8 cellular contexts compared by ENCODE assay signal in the genomic region with DNA sequence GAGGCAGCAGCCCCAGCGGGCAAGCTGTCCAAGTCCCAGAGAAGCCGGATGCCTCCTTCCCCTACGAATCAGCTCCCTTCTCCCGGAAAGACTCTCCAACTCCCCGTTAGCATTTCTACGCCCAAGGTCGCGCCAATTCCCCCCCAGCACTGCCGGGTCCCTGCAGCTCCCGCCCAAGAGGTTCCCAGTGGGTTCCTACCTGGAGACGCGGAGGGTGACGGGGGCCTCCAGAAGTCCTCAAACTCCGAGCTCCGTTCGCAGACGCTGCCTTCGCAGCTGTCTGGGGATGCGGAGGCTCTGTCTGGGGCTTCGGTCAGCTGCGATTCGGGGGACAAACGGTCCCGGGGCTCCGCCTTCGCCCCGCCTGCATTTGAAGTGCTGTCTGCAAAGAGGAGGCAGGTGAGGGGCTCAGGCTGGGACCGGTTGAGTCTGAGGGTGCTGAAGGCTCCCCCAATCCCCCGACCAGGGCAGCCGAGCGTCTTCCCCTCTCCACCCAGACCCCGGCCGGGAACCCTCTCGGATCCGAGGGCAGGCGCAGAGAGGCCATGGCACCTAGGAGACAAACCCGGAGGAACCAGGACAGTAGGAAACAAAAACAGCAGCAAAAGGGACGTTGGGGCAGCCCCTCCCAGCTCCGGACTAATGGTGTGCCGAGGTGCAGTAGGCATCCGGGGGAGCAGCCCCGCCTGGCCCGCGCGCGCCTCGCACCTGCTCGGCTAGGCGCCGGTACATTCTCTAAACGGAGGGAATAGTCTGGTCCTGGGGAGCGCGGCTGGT. TPM values are rescaled to one million over a fixed set of nuclear protein-coding genes. Genes with fewer than 3 reads are reported as not detected.
A peak's percentile ranks its signal among the peaks of the same experiment; 100 is the strongest.
DNase-seq lines count a peak whose midpoint lies in the region; ATAC-seq and TF ChIP-seq lines count a peak whose summit lies in the region.

No MANE protein-coding gene starts in this region.

- no peak overlapping the region for H3K4me2 ChIP-seq in neural cell (ENCODE audit: low read length)

- POLR2A ChIA-PET in A673 (lab: Charles Lee; ENCODE audit: low non-redundant PET) = interaction anchor here (0.6 kb wide), 1 partner anchor 15 kb away, joined by 5 read pairs; no protein-coding TSS in a partner anchor

- BruUV-seq in A673 (replicated peaks; lab: Mats Ljungman, UMichigan) = no TSS peak

- peaks cover 29% of the 10 kb centered on the region for H3K4me1 Mint-ChIP-seq in T-helper 2 cell treated with Interferon-gamma antibody and Interleukin-4, amounts not matched to agents 5 μg/mL and 100 μg/mL, for 36 hours (ENCODE audit: low read depth)
- H3K4me1 Mint-ChIP-seq in endodermal cell = peaks cover 32% of the 10 kb centered on the region

- 2% methylated on average over 19 to 53 of the region's 53 CpGs for WGBS in endodermal cell (ENCODE audit: insufficient coverage in 1 of 2, insufficient read length in 1 of 2), 2 experiments

- no peaks in the 10 kb centered on the region for H3K9me3 Mint-ChIP-seq in T-helper 2 cell treated with Interferon-gamma antibody and Interleukin-4, amounts not matched to agents 5 μg/mL and 100 μg/mL, for 36 hours
- no peaks in the 10 kb centered on the region for H3K9me3 Mint-ChIP-seq in endodermal cell

- H4K20me1 ChIP-seq in neural cell (ENCODE audit: insufficient read depth) = no peaks in the 10 kb centered on the region

- no peaks in the 10 kb centered on the region for H3F3A ChIP-seq in neural cell (ENCODE audit: insufficient read depth, low read length, poor library complexity, severe bottlenecking)

- H3K27ac ChIP-seq in A673 (ENCODE audit: low read depth, low read length, poor library complexity, severe bottlenecking) = no peak overlapping the region
- no peak overlapping the region for H3K27ac ChIP-seq in endodermal cell (ENCODE audit: low read depth, low read length)
- no peak overlapping the region for H3K27ac ChIP-seq in neural cell (ENCODE audit: low read length)

- DNase-seq in A673 (ENCODE audit: low spot score) (peak; percentile 11), endodermal cell (peak; percentile 82)
- no peak for DNase-seq in T-helper 2 cell treated with Interferon-gamma antibody and Interleukin-4, amounts not matched to agents 5 μg/mL and 100 μg/mL, for 36 hours (ENCODE audit: low spot score)

- H3K4me3 ChIP-seq in A673 (ENCODE audit: low read depth, low read length, poor library complexity, severe bottlenecking) (peak overlapping the region; percentile 61), endodermal cell (ENCODE audit: low read length) (peak overlapping the region; percentile 73), neural cell (ENCODE audit: low read length) (peak overlapping the region; percentile 25)

- no peaks in the 10 kb centered on the region for H3K9me2 ChIP-seq in neural cell (ENCODE audit: insufficient read depth, low read length)

- intact Hi-C loops in A673 (cut with micrococcal nuclease; ENCODE audit: unreplicated experiment) = loop anchor here (10.0 kb wide), 2 partner anchors 108 to 168 kb away; no protein-coding TSS in a partner anchor

- H3K27me3 Mint-ChIP-seq in T-helper 2 cell treated with Interferon-gamma antibody and Interleukin-4, amounts not matched to agents 5 μg/mL and 100 μg/mL, for 36 hours (ENCODE audit: low read depth) = no peaks in the 10 kb centered on the region
- H3K27me3 Mint-ChIP-seq in endodermal cell (ENCODE audit: insufficient read depth) = peaks cover 93% of the 10 kb centered on the region

- peak overlapping the region; percentile 94 for H3K4me3 Mint-ChIP-seq in T-helper 2 cell treated with Interferon-gamma antibody and Interleukin-4, amounts not matched to agents 5 μg/mL and 100 μg/mL, for 36 hours
- H3K4me3 Mint-ChIP-seq in endodermal cell = peak overlapping the region; percentile 60

- H3K27me3 ChIP-seq in A673 (replicated peaks; ENCODE audit: insufficient read depth, low read depth, low read length, poor library complexity) = peaks cover 59% of the 10 kb centered on the region
- H3K27me3 ChIP-seq in endodermal cell (ENCODE audit: control insufficient read depth, insufficient read depth, low read length, poor library complexity, severe bottlenecking) = peaks cover 99% of the 10 kb centered on the region
- H3K27me3 ChIP-seq in neural cell (ENCODE audit: insufficient read depth, low read depth, low read length) = peaks cover 99% of the 10 kb centered on the region

- no peak for TF ChIP-seq RAD21 in neural cell (conservative IDR thresholded peaks at IDR 0.05)

- peaks cover 22% of the 10 kb centered on the region for H3K4me1 ChIP-seq in A673 (ENCODE audit: insufficient read depth, low read length, poor library complexity, severe bottlenecking)
- H3K4me1 ChIP-seq in endodermal cell (ENCODE audit: control insufficient read depth, insufficient read depth, low read length) = peaks cover 19% of the 10 kb centered on the region

- ATAC-seq in GM19395 (IDR thresholded peaks at IDR 0.05; ENCODE audit: unreplicated experiment) = peak; percentile 0
- no peak for ATAC-seq in GM19463 (IDR thresholded peaks at IDR 0.05; ENCODE audit: unreplicated experiment)
- ATAC-seq in GM18517 (IDR thresholded peaks at IDR 0.05; ENCODE audit: unreplicated experiment) = no peak
- ATAC-seq in GM19023 (IDR thresholded peaks at IDR 0.05; ENCODE audit: unreplicated experiment) = no peak

- no peak for TF ChIP-seq EP300 in neural cell (conservative IDR thresholded peaks at IDR 0.05; ENCODE audit: poor library complexity, severe bottlenecking)

- no peak for TF ChIP-seq CTCF in A673 (conservative IDR thresholded peaks at IDR 0.05; ENCODE audit: low read depth, low read length)
- no peak for TF ChIP-seq CTCF in endodermal cell (conservative IDR thresholded peaks at IDR 0.05)
- no peak for TF ChIP-seq CTCF in neural cell (IDR thresholded peaks at IDR 0.05; ENCODE audit: poor library complexity, severe bottlenecking)

- H3K9ac ChIP-seq in endodermal cell (ENCODE audit: extremely low read depth, low read length, poor library complexity, severe bottlenecking) (no peak overlapping the region), neural cell (ENCODE audit: low read length) (no peak overlapping the region)

- CTCF ChIA-PET in A673 (lab: Charles Lee) = interaction anchor here (1.1 kb wide), 1 partner anchor 172 kb away, joined by 3 read pairs; no protein-coding TSS in a partner anchor

- H2AFZ ChIP-seq in neural cell (ENCODE audit: low read depth, low read length) = no peak overlapping the region

- H3K9me3 ChIP-seq in A673 (ENCODE audit: low read depth, low read length, poor library complexity, severe bottlenecking) (no peaks in the 10 kb centered on the region), endodermal cell (ENCODE audit: control insufficient read depth, low read length) (no peaks in the 10 kb centered on the region), neural cell (ENCODE audit: low read length) (no peaks in the 10 kb centered on the region)

- peak overlapping the region; percentile 97 for H3K27ac Mint-ChIP-seq in T-helper 2 cell treated with Interferon-gamma antibody and Interleukin-4, amounts not matched to agents 5 μg/mL and 100 μg/mL, for 36 hours
- no peak overlapping the region for H3K27ac Mint-ChIP-seq in endodermal cell

- H3K79me2 ChIP-seq in neural cell (replicated peaks; ENCODE audit: insufficient read depth, low read length) = no peaks in the 10 kb centered on the region

- no peaks in the 10 kb centered on the region for H3K36me3 ChIP-seq in A673 (ENCODE audit: insufficient read depth, low read length, poor library complexity, severe bottlenecking)
- H3K36me3 ChIP-seq in endodermal cell (ENCODE audit: control insufficient read depth, insufficient read depth, low read length) = no peaks in the 10 kb centered on the region
- H3K36me3 ChIP-seq in neural cell (ENCODE audit: insufficient read depth, low read length) = no peaks in the 10 kb centered on the region

- peaks cover 64% of the 10 kb centered on the region for H3K36me3 Mint-ChIP-seq in T-helper 2 cell treated with Interferon-gamma antibody and Interleukin-4, amounts not matched to agents 5 μg/mL and 100 μg/mL, for 36 hours (ENCODE audit: low read depth)
- no peaks in the 10 kb centered on the region for H3K36me3 Mint-ChIP-seq in endodermal cell (ENCODE audit: low read depth)

TF ChIP-seq in neural cell, 6 proteins besides CTCF, POLR2A, EP300 and RAD21:
- TF ChIP-seq TAF1 (IDR thresholded peaks at IDR 0.05; ENCODE audit: low read depth) (no peak), EZH2 (IDR thresholded peaks at IDR 0.05; ENCODE audit: borderline replicate concordance, insufficient read depth, low read length, poor library complexity, severe bottlenecking) (peak; percentile 88), SMC3 (conservative IDR thresholded peaks at IDR 0.05; ENCODE audit: poor library complexity) (no peak), REST (IDR thresholded peaks at IDR 0.05; ENCODE audit: borderline replicate concordance) (no peak)

RNA-seq across cellular contexts. Expression of gene GFI1, which starts 3.9 kb away (rescaled TPM):
- total RNA-seq in A673 (2021) (0.42 and 0.52 TPM in 2 replicates), endodermal cell (under 1 TPM; 0.20 to 0.24 TPM)
- 0.32 TPM for polyA plus RNA-seq in endodermal cell (2013, experiment 1 of 2)
- polyA plus RNA-seq in endodermal cell (2013, experiment 2 of 2) = 0.21 TPM
- polyA plus RNA-seq in neural cell = not detected in 2 replicates
- polyA minus RNA-seq in neural cell = not detected in 2 replicates
